17 cellular contexts compared by ENCODE assay signal in the genomic region with DNA sequence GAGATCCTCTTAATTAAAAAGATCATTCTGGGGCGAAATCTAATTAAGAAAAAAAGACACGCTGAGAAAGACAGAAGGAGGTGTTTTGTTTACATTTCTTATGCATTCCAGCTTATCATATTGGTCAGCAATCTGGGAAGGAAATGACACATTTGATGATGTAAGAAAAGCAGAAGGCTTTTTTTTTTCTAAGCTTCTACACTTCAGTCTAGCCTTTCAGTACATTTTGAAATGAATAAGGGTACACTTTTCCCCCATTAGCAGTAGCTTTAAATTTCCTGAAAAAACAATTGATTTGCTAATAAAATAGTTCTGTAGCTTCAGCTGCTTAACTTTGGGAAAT. TPM values are rescaled to one million over a fixed set of nuclear protein-coding genes. Genes with fewer than 3 reads are reported as not detected.
A peak's percentile ranks its signal among the peaks of the same experiment; 100 is the strongest.
DNase-seq lines count a peak whose midpoint lies in the region; ATAC-seq, FAIRE-seq and TF ChIP-seq lines count a peak whose summit lies in the region.
"Had no signal": no experiment of that assay in that cellular context is flagged by ENCODE, and none has a peak within 500 bp of the region (broad histone marks: within the 10 kb centered on the region; RNA-seq: fewer than 3 reads in every experiment).

No MANE protein-coding gene starts in this region.

- TF ChIP-seq POLR2A in endothelial cell of umbilical vein (IDR thresholded peaks at IDR 0.05; ENCODE audit: low read depth, low read length) = no peak

- DNase-seq in activated naive CD4-positive, alpha-beta T cell treated with anti-CD3 and anti-CD28 coated beads, Interleukin-2, amount 10 ng/mL, durations not matched to agents 7 days and 5 days = no peak
- no peak for DNase-seq in activated naive CD4-positive, alpha-beta T cell treated with Interleukin-2 at 50 U/mL for 16 hours
- peak; percentile 46 for DNase-seq in NCI-H460 (ENCODE audit: extremely low read depth, low read depth)
- no peak for DNase-seq in endothelial cell of umbilical vein (ENCODE audit: low read depth, low spot score)
- no peak for DNase-seq in type B pancreatic cell (ENCODE audit: extremely low spot score, unreplicated experiment)
- DNase-seq in iPS-NIHi11 (ENCODE audit: low spot score) = no peak
- DNase-seq in activated CD8-positive, alpha-beta T cell treated with anti-CD3 and anti-CD28 coated beads, Interleukin-2, amount 10 ng/mL, durations not matched to agents 7 days and 5 days = no peak
- DNase-seq in NCI-H1930 (lab: John Stamatoyannopoulos, UW) = no peak
- DNase-seq: activated CD4-positive, alpha-beta T cell treated with anti-CD3 and anti-CD28 coated beads, Interleukin-2, amount 50 U/mL, for 4 hours; activated T-cell treated with anti-CD3 and anti-CD28 coated beads, Interleukin-2, amount 50 U/mL, for 4 hours; cerebellar nuclear complex; Kasumi-1; NCI-H1694; NCI-H345 had no signal

- TF ChIP-seq CTCF in endothelial cell of umbilical vein (IDR thresholded peaks at IDR 0.05; ENCODE audit: extremely low read depth in 1 of 2, insufficient read depth in 1 of 2, low read depth in 1 of 2, low read length in 2 of 2) (no peak), type B pancreatic cell (conservative IDR thresholded peaks at IDR 0.05) (no peak)

- H3K36me3 Mint-ChIP-seq in activated naive CD4-positive, alpha-beta T cell treated with anti-CD3 and anti-CD28 coated beads, Interleukin-2, amount 10 ng/mL, durations not matched to agents 7 days and 5 days = peaks cover 16% of the 10 kb centered on the region
- no peaks in the 10 kb centered on the region for H3K36me3 Mint-ChIP-seq in type B pancreatic cell
- H3K36me3 Mint-ChIP-seq in activated CD8-positive, alpha-beta T cell treated with anti-CD3 and anti-CD28 coated beads, Interleukin-2, amount 10 ng/mL, durations not matched to agents 7 days and 5 days (ENCODE audit: low read depth) = peaks cover 17% of the 10 kb centered on the region

- no peaks in the 10 kb centered on the region for H3K36me3 ChIP-seq in endothelial cell of umbilical vein (ENCODE audit: control insufficient read depth in 2 of 2, extremely low read depth in 1 of 2, insufficient read depth in 2 of 2, low read length in 2 of 2)
- H3K36me3 ChIP-seq: vagina had no signal

- H3K9me3 ChIP-seq in endothelial cell of umbilical vein (replicated peaks; ENCODE audit: control insufficient read depth, insufficient read depth, low read length) = no peaks in the 10 kb centered on the region
- H3K9me3 ChIP-seq: vagina had no signal

- ATAC-seq in activated CD8-positive, alpha-beta T cell treated with anti-CD3 and anti-CD28 coated beads, Interleukin-2, amount 10 ng/mL, durations not matched to agents 7 days and 5 days = no peak
- ATAC-seq: activated T-cell treated with anti-CD3 and anti-CD28 coated beads, Interleukin-2, amount 50 U/mL, for 4 hours had no signal

- peaks cover 47 to 56% of the 10 kb centered on the region in 2 experiments for H3K27me3 ChIP-seq in endothelial cell of umbilical vein (ENCODE audit: control insufficient read depth in 2 of 2, insufficient read depth in 2 of 2, low read length in 2 of 2)

- CTCF ChIA-PET in activated naive CD4-positive, alpha-beta T cell treated with anti-CD3 and anti-CD28 coated beads, Interleukin-2, amount 10 ng/mL, durations not matched to agents 7 days and 5 days (lab: Charles Lee) = interaction anchor here (1.3 kb wide), 1 partner anchor 9 kb away, joined by 4 read pairs; no protein-coding TSS in a partner anchor
- CTCF ChIA-PET in endothelial cell of umbilical vein (lab: Charles Lee) = interaction anchor here (0.7 to 1.8 kb wide), 3 partner anchors 9 to 27 kb away, joined by 3 read pairs; no protein-coding TSS in a partner anchor
- CTCF ChIA-PET in activated CD8-positive, alpha-beta T cell treated with anti-CD3 and anti-CD28 coated beads, Interleukin-2, amount 10 ng/mL, durations not matched to agents 7 days and 5 days (lab: Charles Lee) = no interaction called here

- peaks cover 2% of the 10 kb centered on the region for H3K4me1 Mint-ChIP-seq in activated naive CD4-positive, alpha-beta T cell treated with anti-CD3 and anti-CD28 coated beads, Interleukin-2, amount 10 ng/mL, durations not matched to agents 7 days and 5 days
- H3K4me1 Mint-ChIP-seq in type B pancreatic cell (ENCODE audit: unreplicated experiment) = peaks cover 34% of the 10 kb centered on the region
- no peaks in the 10 kb centered on the region for H3K4me1 Mint-ChIP-seq in activated CD8-positive, alpha-beta T cell treated with anti-CD3 and anti-CD28 coated beads, Interleukin-2, amount 10 ng/mL, durations not matched to agents 7 days and 5 days (ENCODE audit: low read depth)

- peaks cover 90% of the 10 kb centered on the region for H3K27me3 Mint-ChIP-seq in activated naive CD4-positive, alpha-beta T cell treated with anti-CD3 and anti-CD28 coated beads, Interleukin-2, amount 10 ng/mL, durations not matched to agents 7 days and 5 days
- peaks cover 94% of the 10 kb centered on the region for H3K27me3 Mint-ChIP-seq in type B pancreatic cell
- peaks cover 69% of the 10 kb centered on the region for H3K27me3 Mint-ChIP-seq in activated CD8-positive, alpha-beta T cell treated with anti-CD3 and anti-CD28 coated beads, Interleukin-2, amount 10 ng/mL, durations not matched to agents 7 days and 5 days (ENCODE audit: low read depth)

- BruUV-seq in endothelial cell of umbilical vein (replicated peaks; lab: Mats Ljungman, UMichigan) = no TSS peak

- FAIRE-seq in endothelial cell of umbilical vein (lab: Jason Lieb, UNC) = peak; percentile 83

- H3K27ac ChIP-seq in endothelial cell of umbilical vein (ENCODE audit: insufficient read depth, low read depth, low read length) = no peak overlapping the region
- H3K27ac ChIP-seq: SK-N-MC, vagina had no signal

- no peaks in the 10 kb centered on the region for H4K20me1 ChIP-seq in endothelial cell of umbilical vein (replicated peaks; ENCODE audit: control insufficient read depth, extremely low read depth, insufficient read depth, low read length)

- H3K9me3 Mint-ChIP-seq in activated naive CD4-positive, alpha-beta T cell treated with anti-CD3 and anti-CD28 coated beads, Interleukin-2, amount 10 ng/mL, durations not matched to agents 7 days and 5 days = no peaks in the 10 kb centered on the region
- no peaks in the 10 kb centered on the region for H3K9me3 Mint-ChIP-seq in type B pancreatic cell
- peaks cover 10% of the 10 kb centered on the region for H3K9me3 Mint-ChIP-seq in activated CD8-positive, alpha-beta T cell treated with anti-CD3 and anti-CD28 coated beads, Interleukin-2, amount 10 ng/mL, durations not matched to agents 7 days and 5 days (ENCODE audit: insufficient read depth)
- H3K9me3 Mint-ChIP-seq: activated T-cell treated with anti-CD3 and anti-CD28 coated beads, Interleukin-2, amount 50 U/mL, for 4 hours; neural crest cell had no signal

- no peak overlapping the region for H3K9ac ChIP-seq in endothelial cell of umbilical vein (replicated peaks; ENCODE audit: extremely low read depth, insufficient read depth, low read length)

- H2AFZ ChIP-seq in endothelial cell of umbilical vein (ENCODE audit: low read depth, low read length) = no peak overlapping the region

- intact Hi-C loops in endothelial cell of umbilical vein (cut with micrococcal nuclease) = loop anchor here (10.0 kb wide), 1 partner anchor 649 kb away; no protein-coding TSS in a partner anchor

- POLR2A ChIA-PET in endothelial cell of umbilical vein (lab: Charles Lee) = no interaction called here
- POLR2A ChIA-PET in activated CD8-positive, alpha-beta T cell treated with anti-CD3 and anti-CD28 coated beads, Interleukin-2, amount 10 ng/mL, durations not matched to agents 7 days and 5 days (lab: Charles Lee) = no interaction called here

- no peaks in the 10 kb centered on the region for H3K9me1 ChIP-seq in endothelial cell of umbilical vein (replicated peaks; ENCODE audit: control insufficient read depth, extremely low read depth, insufficient read depth, low read length)

- dilution Hi-C loops in endothelial cell of umbilical vein (cut with MboI; ENCODE audit: extremely low pct_ligation_motif_present, low sequenced_read_pairs) = no loop called here

- H3K4me2 ChIP-seq in endothelial cell of umbilical vein (ENCODE audit: insufficient read depth, low read length) = peak overlapping the region; percentile 54

- peak overlapping the region in 1 of 3 experiments; percentile 25 for H3K4me3 ChIP-seq in endothelial cell of umbilical vein (replicated peaks in 1 of 3; ENCODE audit: insufficient read depth in 1 of 3, low read depth in 1 of 3, low read length in 3 of 3)
- H3K4me3 ChIP-seq: SK-N-MC, vagina had no signal

- peaks cover 6% of the 10 kb centered on the region for H3K4me1 ChIP-seq in endothelial cell of umbilical vein (ENCODE audit: control insufficient read depth, extremely low read depth, insufficient read depth, low read length)
- H3K4me1 ChIP-seq: vagina had no signal

- H3K79me2 ChIP-seq in endothelial cell of umbilical vein (ENCODE audit: control insufficient read depth, insufficient read depth, low read length) = no peaks in the 10 kb centered on the region

- H3K4me3 Mint-ChIP-seq in activated naive CD4-positive, alpha-beta T cell treated with anti-CD3 and anti-CD28 coated beads, Interleukin-2, amount 10 ng/mL, durations not matched to agents 7 days and 5 days = peak overlapping the region; percentile 0
- peak overlapping the region; percentile 18 for H3K4me3 Mint-ChIP-seq in type B pancreatic cell
- no peak overlapping the region for H3K4me3 Mint-ChIP-seq in activated CD8-positive, alpha-beta T cell treated with anti-CD3 and anti-CD28 coated beads, Interleukin-2, amount 10 ng/mL, durations not matched to agents 7 days and 5 days
- H3K4me3 Mint-ChIP-seq: activated T-cell treated with anti-CD3 and anti-CD28 coated beads, Interleukin-2, amount 50 U/mL, for 4 hours; neural crest cell had no signal

- H3K27ac Mint-ChIP-seq in activated naive CD4-positive, alpha-beta T cell treated with anti-CD3 and anti-CD28 coated beads, Interleukin-2, amount 10 ng/mL, durations not matched to agents 7 days and 5 days = no peak overlapping the region
- H3K27ac Mint-ChIP-seq in type B pancreatic cell = peak overlapping the region; percentile 2
- H3K27ac Mint-ChIP-seq in activated CD8-positive, alpha-beta T cell treated with anti-CD3 and anti-CD28 coated beads, Interleukin-2, amount 10 ng/mL, durations not matched to agents 7 days and 5 days = no peak overlapping the region

RNA-seq across cellular contexts. Expression of a gene that starts 5.9 kb away (rescaled TPM):
- 4.2 and 4.7 TPM in 2 replicates for total RNA-seq in NCI-H460 (2014; rRNA removed; shearing (Covaris generic))
- 10.3 and 13.1 TPM in 2 replicates for polyA plus RNA-seq in NCI-H460 (2014; cell fraction: nucleus; rRNA removed)
- total RNA-seq in endothelial cell of umbilical vein (not detected in 2 replicates), type B pancreatic cell (ENCODE audit: low replicate concordance) (1.0 and 16.2 TPM in 2 replicates)
- not detected in 2 replicates for polyA plus RNA-seq in endothelial cell of umbilical vein
- not detected in 2 replicates for polyA plus RNA-seq in endothelial cell of umbilical vein (2011; cell fraction: cytosol; rRNA removed)
- polyA plus RNA-seq in endothelial cell of umbilical vein (2011; cell fraction: nucleus; rRNA removed) = not detected in 2 replicates
- not detected in 2 replicates for polyA plus RNA-seq in endothelial cell of umbilical vein (2012)
- polyA minus RNA-seq in endothelial cell of umbilical vein = not detected in 2 replicates
- polyA minus RNA-seq in endothelial cell of umbilical vein (2011; cell fraction: cytosol; rRNA and poly(A)+ RNA removed) = not detected
- polyA minus RNA-seq in endothelial cell of umbilical vein (2011; cell fraction: nucleus; rRNA and poly(A)+ RNA removed) = not detected in 2 replicates
- total RNA-seq in activated CD8-positive, alpha-beta T cell treated with anti-CD3 and anti-CD28 coated beads, Interleukin-2, amount 10 ng/mL, durations not matched to agents 7 days and 5 days = not detected
- total RNA-seq: activated T-cell treated with anti-CD3 and anti-CD28 coated beads, Interleukin-2, amount 50 U/mL, for 4 hours; neural crest cell had no signal
